23 cellular contexts compared by ENCODE assay signal in the genomic region with DNA sequence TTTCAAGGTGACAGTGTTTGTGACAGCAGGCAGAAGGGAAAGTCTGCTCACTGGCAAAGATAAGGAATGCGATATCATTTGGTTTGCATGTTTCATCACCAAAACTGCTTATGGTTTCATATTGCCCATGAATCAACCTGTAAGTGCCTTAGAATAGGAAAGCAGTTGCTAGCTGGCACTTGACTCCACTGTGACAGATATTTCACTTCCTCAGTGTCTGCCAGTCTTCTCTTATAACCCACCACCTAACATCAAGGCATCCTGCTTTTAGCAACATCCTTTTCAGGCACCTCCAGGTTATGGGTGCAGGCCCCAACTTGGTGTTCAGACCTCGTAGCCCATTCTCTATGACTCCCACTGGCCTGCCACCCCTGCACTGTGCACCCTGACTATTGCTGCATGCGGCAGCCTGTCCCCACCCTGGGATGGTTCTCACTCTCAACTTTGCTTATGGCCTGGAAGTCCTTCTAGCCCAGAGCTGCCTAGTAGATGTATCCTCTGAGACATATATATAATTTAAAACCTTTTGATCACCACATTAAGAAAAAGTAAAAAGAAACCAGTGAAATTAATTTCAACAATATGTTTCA.
"Had no signal": no experiment of that assay in that cellular context is flagged by ENCODE, and none has a peak within 500 bp of the region (broad histone marks: within the 10 kb centered on the region; RNA-seq: fewer than 3 reads in every experiment).

No MANE protein-coding gene starts in this region.

- H3K36me3 ChIP-seq: colonic mucosa, gastroesophageal sphincter, heart left ventricle, neural progenitor cell, ovary, right lobe of liver, thoracic aorta, tibial nerve, upper lobe of left lung had no signal

- H3K27me3 ChIP-seq: colonic mucosa, foreskin keratinocyte, gastroesophageal sphincter, heart left ventricle, hepatocyte, ovary, right lobe of liver, tibial nerve, upper lobe of left lung had no signal

- H3K4me2 ChIP-seq: hepatocyte, neural progenitor cell had no signal

- DNase-seq: colonic mucosa; effector CD8-positive, alpha-beta T cell; endodermal cell; foreskin keratinocyte; heart left ventricle; kidney; midbrain; naive thymus-derived CD4-positive, alpha-beta T cell; nucleus accumbens; ovary; right lobe of liver; small intestine; stimulated activated CD4-positive, alpha-beta T cell treated with anti-CD3 and anti-CD28 coated beads, Interleukin-15, amount 100 ng/mL, for 24 hours; stimulated activated CD4-positive, alpha-beta T cell treated with anti-CD3 and anti-CD28 coated beads, Interleukin-2, amount 100 ng/mL, for 48 hours; stimulated activated naive B cell treated with anti-CD40 and anti-IgM and Interleukin-4, amounts not matched to agents 10 μg/mL and 1 μg/mL and 100 μg/mL, for 72 hours; upper lobe of left lung had no signal

- H3K4me3 ChIP-seq: colonic mucosa, gastroesophageal sphincter, heart left ventricle, hepatocyte, lung, neural progenitor cell, ovary, right lobe of liver, thoracic aorta, tibial nerve, upper lobe of left lung had no signal

- H3K9me3 ChIP-seq: colonic mucosa, gastroesophageal sphincter, heart left ventricle, ovary, right lobe of liver, thoracic aorta, tibial nerve, upper lobe of left lung had no signal

- H3K9ac ChIP-seq: neural progenitor cell had no signal

- H3K4me1 ChIP-seq: colonic mucosa, foreskin keratinocyte, heart left ventricle, neural progenitor cell, right lobe of liver, tibial nerve, upper lobe of left lung had no signal

- H3K27ac ChIP-seq: colonic mucosa, epithelial cell of prostate, foreskin keratinocyte, heart left ventricle, hepatocyte, neural progenitor cell, ovary, right lobe of liver, thoracic aorta, tibial nerve, upper lobe of left lung had no signal

- H2AFZ ChIP-seq: hepatocyte, neural progenitor cell had no signal
